ENCODE assay signal across 21 cellular contexts in genomic region chr7:92684274-92684673, GRCh38.
DNase-seq lines count a peak whose midpoint lies in the region; ATAC-seq and TF ChIP-seq lines count a peak whose summit lies in the region.
"Had no signal": no experiment of that assay in that cellular context is flagged by ENCODE, and none has a peak within 500 bp of the region (broad histone marks: within the 10 kb centered on the region; RNA-seq: fewer than 3 reads in every experiment).

No MANE protein-coding gene starts in this region.

- H3K27me3 ChIP-seq in BLaER1 (no peaks in the 10 kb centered on the region), endodermal cell (ENCODE audit: control insufficient read depth, insufficient read depth, low read length, poor library complexity, severe bottlenecking) (no peaks in the 10 kb centered on the region), sigmoid colon (no peaks in the 10 kb centered on the region)
- H3K27me3 ChIP-seq in CD8-positive, alpha-beta T cell (ENCODE audit: insufficient read depth, low read length), result no peaks in the 10 kb centered on the region
- H3K27me3 ChIP-seq: dorsolateral prefrontal cortex, esophagus muscularis mucosa, SJSA1, spleen, tibial nerve had no signal

- no peak for ATAC-seq in CD8-positive, alpha-beta T cell
- ATAC-seq in WTC11 (peak; percentile 84), GM21529 (IDR thresholded peaks at IDR 0.05; ENCODE audit: unreplicated experiment) (no peak)
- ATAC-seq: PC-3, psoas muscle had no signal

- H3K27ac ChIP-seq in BLaER1 (no peak overlapping the region; the same call in 1 of the 2 replicates), endodermal cell (ENCODE audit: low read depth, low read length) (no peak overlapping the region), sigmoid colon (no peak overlapping the region), OCI-LY7 (ENCODE audit: low read depth, low read length, poor library complexity, severe bottlenecking) (no peak overlapping the region)
- no peak overlapping the region for H3K27ac ChIP-seq in CD8-positive, alpha-beta T cell (ENCODE audit: low read depth, low read length)
- H3K27ac ChIP-seq: psoas muscle, SJSA1, tibial nerve had no signal

- H3K4me1 ChIP-seq in BLaER1 (peaks cover 24% of the 10 kb centered on the region), endodermal cell (ENCODE audit: control insufficient read depth, insufficient read depth, low read length) (peaks cover 19% of the 10 kb centered on the region), sigmoid colon (peaks cover 0 to 25% (median 20%) of the 10 kb centered on the region in 4 donors), OCI-LY7 (ENCODE audit: insufficient read depth, low read length, poor library complexity, severe bottlenecking) (no peaks in the 10 kb centered on the region)
- H3K4me1 ChIP-seq in CD8-positive, alpha-beta T cell (ENCODE audit: insufficient read depth, low read length), result peaks cover 56% of the 10 kb centered on the region
- H3K4me1 ChIP-seq: psoas muscle had no signal

- H3K9me3 ChIP-seq in BLaER1, result 0 out of 2 replicates have a peak, but pooled peaks cover 4% of the 10 kb centered on the region
- no peaks in the 10 kb centered on the region for H3K9me3 ChIP-seq in CD8-positive, alpha-beta T cell (ENCODE audit: low read length)
- no peaks in the 10 kb centered on the region for H3K9me3 ChIP-seq in endodermal cell (ENCODE audit: control insufficient read depth, low read length)
- no peaks in the 10 kb centered on the region for H3K9me3 ChIP-seq in sigmoid colon
- H3K9me3 ChIP-seq in OCI-LY7 (ENCODE audit: low read length), result no peaks in the 10 kb centered on the region
- H3K9me3 ChIP-seq: esophagus muscularis mucosa, psoas muscle, SJSA1, spleen, tibial nerve had no signal

- H3K36me3 ChIP-seq in BLaER1 (peaks cover 23% of the 10 kb centered on the region), endodermal cell (ENCODE audit: control insufficient read depth, insufficient read depth, low read length) (peaks cover 7% of the 10 kb centered on the region), sigmoid colon (no peaks in the 10 kb centered on the region), OCI-LY7 (ENCODE audit: insufficient read depth, low read length) (no peaks in the 10 kb centered on the region; the same call in 1 of the 2 replicates)
- no peaks in the 10 kb centered on the region for H3K36me3 ChIP-seq in CD8-positive, alpha-beta T cell (ENCODE audit: insufficient read depth, low read length)
- H3K36me3 ChIP-seq: esophagus muscularis mucosa, spleen, tibial nerve had no signal

- H3K27ac Mint-ChIP-seq in CD8-positive, alpha-beta T cell, result peak overlapping the region; percentile 89
- H3K27ac Mint-ChIP-seq in WTC11, result 0 out of 2 replicates have a peak overlapping the region, but pooled peaks have one; percentile 69
- peak overlapping the region; percentile 15 for H3K27ac Mint-ChIP-seq in endodermal cell
- H3K27ac Mint-ChIP-seq: memory B cell, nephron progenitor cell had no signal

- POLR2A ChIA-PET in CD8-positive, alpha-beta T cell (lab: Charles Lee), result interaction anchor here (0.6 to 1.1 kb wide), 2 partner anchors 8 to 94 kb away, joined by 3 read pairs; partner anchors contain the start of gene FAM133B
- POLR2A ChIA-PET in WTC11 (lab: Charles Lee) (no interaction called here), OCI-LY7 (lab: Charles Lee) (no interaction called here)

- TF ChIP-seq CTCF in CD8-positive, alpha-beta T cell (IDR thresholded peaks at IDR 0.05), result no peak
- TF ChIP-seq CTCF in WTC11 (IDR thresholded peaks at IDR 0.05), result no peak
- no peak for TF ChIP-seq CTCF in endodermal cell (conservative IDR thresholded peaks at IDR 0.05)
- TF ChIP-seq CTCF in sigmoid colon (IDR thresholded peaks at IDR 0.05), result no peak
- no peak for TF ChIP-seq CTCF in OCI-LY7 (conservative IDR thresholded peaks at IDR 0.05; ENCODE audit: low read length)

- intact Hi-C loops in CD8-positive, alpha-beta T cell (cut with DNase I, micrococcal nuclease), result loop anchor here in 1 of 2 experiments (5.0 kb wide), 1 partner anchor 33 kb away; no protein-coding TSS in a partner anchor
- intact Hi-C loops in sigmoid colon (cut with DNase I) (no loop called here), OCI-LY7 (cut with micrococcal nuclease; ENCODE audit: unreplicated experiment) (no loop called here)

- no TSS peak for BruUV-seq in OCI-LY7 (replicated peaks; lab: Mats Ljungman, UMichigan)

- TF ChIP-seq EP300 in sigmoid colon (IDR thresholded peaks at IDR 0.05), result no peak

- H3K27me3 Mint-ChIP-seq in CD8-positive, alpha-beta T cell (ENCODE audit: low read depth), result no peaks in the 10 kb centered on the region
- H3K27me3 Mint-ChIP-seq in WTC11 (ENCODE audit: low read depth) (peaks cover 5% of the 10 kb centered on the region; the same call in 1 of the 2 replicates), endodermal cell (ENCODE audit: insufficient read depth) (peaks cover 11% of the 10 kb centered on the region)
- H3K27me3 Mint-ChIP-seq: memory B cell had no signal

- H2AFZ ChIP-seq in OCI-LY7 (ENCODE audit: low read length), result no peak overlapping the region

- no peak for TF ChIP-seq POLR2A in sigmoid colon (IDR thresholded peaks at IDR 0.05)

- CTCF ChIA-PET in CD8-positive, alpha-beta T cell (lab: Charles Lee), result interaction anchor here (1.1 kb wide), 1 partner anchor 64 kb away, joined by 3 read pairs; no protein-coding TSS in a partner anchor
- CTCF ChIA-PET in WTC11 (lab: Charles Lee) (interaction anchor here (1.7 kb wide), 1 partner anchor 11 kb away, joined by 5 read pairs; no protein-coding TSS in a partner anchor), OCI-LY7 (lab: Charles Lee; ENCODE audit: unreplicated experiment) (no interaction called here)

- DNase-seq in CD8-positive, alpha-beta T cell, result no peak
- DNase-seq in WTC11 (ENCODE audit: low spot score), result no peak
- no peak for DNase-seq in endodermal cell
- DNase-seq in hippocampal formation (lab: John Stamatoyannopoulos, UW), result no peak
- DNase-seq in sigmoid colon, result no peak
- DNase-seq in OCI-LY7 (ENCODE audit: low spot score), result no peak
- DNase-seq: dorsolateral prefrontal cortex, glutamatergic neuron, KG1, kidney, NCI-H1092, nephron progenitor cell, PC-3, psoas muscle, spleen had no signal

- no peak overlapping the region for H3K4me3 ChIP-seq in BLaER1
- H3K4me3 ChIP-seq in CD8-positive, alpha-beta T cell (ENCODE audit: low read depth, low read length), result peak overlapping the region; percentile 3
- no peak overlapping the region for H3K4me3 ChIP-seq in endodermal cell (ENCODE audit: low read length)
- no peak overlapping the region for H3K4me3 ChIP-seq in sigmoid colon
- H3K4me3 ChIP-seq in OCI-LY7 (ENCODE audit: low read depth, low read length, poor library complexity, severe bottlenecking), result no peak overlapping the region
- H3K4me3 ChIP-seq: dorsolateral prefrontal cortex, esophagus muscularis mucosa, psoas muscle, SJSA1, spleen, tibial nerve had no signal

- H4K20me1 ChIP-seq in BLaER1 (no peaks in the 10 kb centered on the region), OCI-LY7 (ENCODE audit: insufficient read depth, low read length) (no peaks in the 10 kb centered on the region)

- H3K4me3 Mint-ChIP-seq in CD8-positive, alpha-beta T cell, result no peak overlapping the region
- H3K4me3 Mint-ChIP-seq in WTC11 (no peak overlapping the region), endodermal cell (no peak overlapping the region)
- H3K4me3 Mint-ChIP-seq: memory B cell, nephron progenitor cell had no signal

- H3K79me2 ChIP-seq in OCI-LY7 (ENCODE audit: insufficient read depth, low read depth, low read length), result no peaks in the 10 kb centered on the region

- H3K9ac ChIP-seq in BLaER1 (no peak overlapping the region), endodermal cell (ENCODE audit: extremely low read depth, low read length, poor library complexity, severe bottlenecking) (no peak overlapping the region)

- peak overlapping the region; percentile 31 for H3K4me2 ChIP-seq in BLaER1
- H3K4me2 ChIP-seq in OCI-LY7 (ENCODE audit: low read length), result no peak overlapping the region

- H3K9me3 Mint-ChIP-seq in CD8-positive, alpha-beta T cell, result no peaks in the 10 kb centered on the region
- H3K9me3 Mint-ChIP-seq in WTC11, result no peaks in the 10 kb centered on the region
- H3K9me3 Mint-ChIP-seq in endodermal cell, result no peaks in the 10 kb centered on the region
- H3K9me3 Mint-ChIP-seq: memory B cell had no signal

- H3K4me1 Mint-ChIP-seq in CD8-positive, alpha-beta T cell (ENCODE audit: low read depth), result peaks cover 65% of the 10 kb centered on the region
- H3K4me1 Mint-ChIP-seq in WTC11, result peaks cover 42% of the 10 kb centered on the region
- peaks cover 46% of the 10 kb centered on the region for H3K4me1 Mint-ChIP-seq in endodermal cell
- H3K4me1 Mint-ChIP-seq: memory B cell had no signal

- H3K36me3 Mint-ChIP-seq in CD8-positive, alpha-beta T cell, result peaks cover under 1% of the 10 kb centered on the region
- H3K36me3 Mint-ChIP-seq in WTC11 (no peaks in the 10 kb centered on the region), endodermal cell (ENCODE audit: low read depth) (peaks cover 1% of the 10 kb centered on the region)
- H3K36me3 Mint-ChIP-seq: memory B cell had no signal

- WGBS in endodermal cell (ENCODE audit: insufficient coverage in 1 of 2, insufficient read length in 1 of 2), 2 experiments, result 50 to 52% methylated on average over 1 of the region's 1 CpG
- 81 to 91% methylated on average over 1 of the region's 1 CpG for WGBS in sigmoid colon, 2 donors

- H3K9me2 ChIP-seq in OCI-LY7 (ENCODE audit: insufficient read depth, low read length), result no peaks in the 10 kb centered on the region

TF ChIP-seq in WTC11, 78 proteins besides CTCF, POLR2A, EP300 and RAD21 (continues in another document):
- no peak for TF ChIP-seq ZNF512 (CRISPR knock-in tag; IDR thresholded peaks at IDR 0.05; ENCODE audit: borderline replicate concordance)

Comparison
In these comparisons a context has a peak if more than half of its experiments do, and no peak if none do; other contexts are left out.
1. H3K27ac Mint-ChIP-seq: peak in every context shown above with its lines; median percentile 89 in CD8-positive, alpha-beta T cell; 69 in WTC11; 15 in endodermal cell.